8 cellular contexts compared by ENCODE assay signal in the genomic region with DNA sequence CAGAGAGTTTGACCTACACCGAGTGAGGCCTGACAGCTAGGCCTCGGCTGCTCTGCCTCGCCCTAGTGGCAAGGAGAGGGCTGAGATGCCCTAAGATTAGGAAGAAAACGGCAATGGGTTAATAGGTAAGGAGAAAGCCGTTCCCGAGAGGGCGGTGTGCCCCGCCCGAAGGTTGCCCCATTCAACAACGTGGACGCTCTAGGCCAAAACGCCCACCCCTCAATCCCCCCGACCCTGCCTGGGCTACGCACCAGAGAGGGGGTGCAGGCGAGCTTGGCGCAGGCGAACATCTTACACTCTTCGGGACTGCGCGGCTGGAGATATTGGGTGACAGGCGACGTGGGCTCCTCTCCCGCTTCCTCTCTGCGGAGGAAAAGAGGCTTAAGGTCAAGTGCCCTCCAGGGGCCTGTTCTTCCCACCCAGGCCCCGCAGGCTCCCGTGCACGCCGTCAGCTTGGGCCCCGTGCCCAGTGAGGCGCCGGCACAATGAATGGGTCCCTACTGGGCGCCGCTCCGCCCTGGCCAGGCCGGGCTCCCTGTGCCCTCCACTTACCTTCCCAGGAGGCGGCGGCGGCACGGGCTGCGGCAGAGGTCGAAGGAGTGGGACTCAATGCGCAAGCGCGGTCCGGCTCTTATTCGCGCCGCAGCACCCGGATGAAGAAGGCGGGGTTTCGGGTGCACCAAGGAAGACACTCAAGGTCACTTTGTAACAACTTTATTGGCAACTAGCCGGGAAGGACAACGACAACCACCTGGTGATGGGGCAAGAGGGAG. TPM values are rescaled to one million over a fixed set of nuclear protein-coding genes. Genes with fewer than 3 reads are reported as not detected.
DNase-seq lines count a peak whose midpoint lies in the region; ATAC-seq and TF ChIP-seq lines count a peak whose summit lies in the region.

Gene ATP5MC3 (minus strand): TSS at position 607 of the 773 bp plus-strand sequence. CDS start 317 bp downstream, at position 290.

- DNase-seq in GM12865 (ENCODE audit: low read depth), result peak; percentile 98
- DNase-seq in NCI-H128 (lab: John Stamatoyannopoulos, UW; ENCODE audit: unreplicated experiment), result peak; percentile 71
- DNase-seq in SW 1271 (lab: John Stamatoyannopoulos, UW), result peak; percentile 87 to 90
- DNase-seq in activated naive CD8-positive, alpha-beta T cell treated with anti-CD3 and anti-CD28 coated beads, Interleukin-2, amount 50 U/mL, for 16 hours (ENCODE audit: low read depth, low spot score), result peak; percentile 73
- peak; percentile 98 for DNase-seq in Right ventricle myocardium superior
- peak; percentile 87 to 90 for DNase-seq in tibial nerve (ENCODE audit: low spot score in 2 of 2)

- H3K4me2 ChIP-seq in parathyroid adenoma (ENCODE audit: low read length), result peak within 1 kb of the TSS; percentile 82

- TF ChIP-seq POLR2A in tibial nerve (IDR thresholded peaks at IDR 0.05), result peak in 1 of 2 donors; percentile 67

- H3K27me3 ChIP-seq in parathyroid adenoma (ENCODE audit: control insufficient read depth, insufficient read depth, low read length) (no peaks in the 10 kb centered on the region), tibial nerve (no peaks in the 10 kb centered on the region)

- peak; percentile 65 to 89 for TF ChIP-seq EP300 in tibial nerve (IDR thresholded peaks at IDR 0.05)

- 0 to 2% methylated on average over 46 to 49 of the region's 53 CpGs for WGBS in tibial nerve, 2 donors

- H3K4me3 ChIP-seq in GM12865 (ENCODE audit: low read depth, low read length) (peak within 1 kb of the TSS; percentile 82), parathyroid adenoma (ENCODE audit: low read depth, low read length) (peak within 1 kb of the TSS; percentile 96), tibial nerve (peak within 1 kb of the TSS; percentile 51 to 94 (median 76))

- peak within 1 kb of the TSS; percentile 91 for H3K27ac ChIP-seq in parathyroid adenoma
- peak within 1 kb of the TSS; percentile 71 to 91 (median 88) for H3K27ac ChIP-seq in tibial nerve

- H3K9ac ChIP-seq in parathyroid adenoma, result peak within 1 kb of the TSS; percentile 89

- H3K79me2 ChIP-seq in parathyroid adenoma, result peaks cover 22% of the 10 kb centered on the region

- ATAC-seq in HG02642 (IDR thresholded peaks at IDR 0.05; ENCODE audit: poor library complexity, unreplicated experiment) (peak; percentile 90), Right ventricle myocardium superior (ENCODE audit: poor library complexity) (peak; percentile 97)

- intact Hi-C loops in Right ventricle myocardium superior (cut with DNase I), result loop anchor here (5.0 kb wide), 1 partner anchor 69 kb away; no protein-coding TSS in a partner anchor

- peak within 1 kb of the TSS; percentile 94 for H2AFZ ChIP-seq in parathyroid adenoma

- peak; percentile 10 for TF ChIP-seq CTCF in GM12865 (IDR thresholded peaks at IDR 0.05; ENCODE audit: insufficient read depth, low read depth, low read length, missing control alignments)
- TF ChIP-seq CTCF in parathyroid adenoma (IDR thresholded peaks at IDR 0.05), result no peak
- TF ChIP-seq CTCF in tibial nerve (IDR thresholded peaks at IDR 0.05), result peak in 1 of 5 experiments; percentile 5

- H3K9me3 ChIP-seq in parathyroid adenoma (ENCODE audit: control insufficient read depth, low read length), result peaks cover 2% of the 10 kb centered on the region
- H3K9me3 ChIP-seq in tibial nerve, result no peaks in the 10 kb centered on the region

- H3K4me1 ChIP-seq in parathyroid adenoma, result peaks cover 13% of the 10 kb centered on the region
- peaks cover 0 to 11% (median 5%) of the 10 kb centered on the region in 4 donors for H3K4me1 ChIP-seq in tibial nerve

- H3K36me3 ChIP-seq in parathyroid adenoma (ENCODE audit: control insufficient read depth, insufficient read depth, low read length) (no peaks in the 10 kb centered on the region), tibial nerve (peaks cover 0 to 36% (median 11%) of the 10 kb centered on the region in 3 donors)

RNA-seq across cellular contexts. Expression of gene ATP5MC3, which starts in this region (rescaled TPM):
- total RNA-seq in Right ventricle myocardium superior (1,284 TPM), tibial nerve (100 to 1,000 TPM in 1 of 4 donors, 10 to 100 TPM in 3; 47.3 to 103 (median 74.2) TPM)

Comparison
In these comparisons a context has a peak if more than half of its experiments do, and no peak if none do; other contexts are left out.
1. Peak in every context shown above with its lines: DNase-seq, ATAC-seq, H3K4me3 ChIP-seq and H3K27ac ChIP-seq.
2. RNA of gene ATP5MC3 (total RNA-seq): 1,284 TPM in Right ventricle myocardium superior (single experiment); 47.3 to 103 TPM in tibial nerve; every median in the first group is over 10 times any median in the second.